21 cellular contexts compared by ENCODE assay signal in the genomic region with DNA sequence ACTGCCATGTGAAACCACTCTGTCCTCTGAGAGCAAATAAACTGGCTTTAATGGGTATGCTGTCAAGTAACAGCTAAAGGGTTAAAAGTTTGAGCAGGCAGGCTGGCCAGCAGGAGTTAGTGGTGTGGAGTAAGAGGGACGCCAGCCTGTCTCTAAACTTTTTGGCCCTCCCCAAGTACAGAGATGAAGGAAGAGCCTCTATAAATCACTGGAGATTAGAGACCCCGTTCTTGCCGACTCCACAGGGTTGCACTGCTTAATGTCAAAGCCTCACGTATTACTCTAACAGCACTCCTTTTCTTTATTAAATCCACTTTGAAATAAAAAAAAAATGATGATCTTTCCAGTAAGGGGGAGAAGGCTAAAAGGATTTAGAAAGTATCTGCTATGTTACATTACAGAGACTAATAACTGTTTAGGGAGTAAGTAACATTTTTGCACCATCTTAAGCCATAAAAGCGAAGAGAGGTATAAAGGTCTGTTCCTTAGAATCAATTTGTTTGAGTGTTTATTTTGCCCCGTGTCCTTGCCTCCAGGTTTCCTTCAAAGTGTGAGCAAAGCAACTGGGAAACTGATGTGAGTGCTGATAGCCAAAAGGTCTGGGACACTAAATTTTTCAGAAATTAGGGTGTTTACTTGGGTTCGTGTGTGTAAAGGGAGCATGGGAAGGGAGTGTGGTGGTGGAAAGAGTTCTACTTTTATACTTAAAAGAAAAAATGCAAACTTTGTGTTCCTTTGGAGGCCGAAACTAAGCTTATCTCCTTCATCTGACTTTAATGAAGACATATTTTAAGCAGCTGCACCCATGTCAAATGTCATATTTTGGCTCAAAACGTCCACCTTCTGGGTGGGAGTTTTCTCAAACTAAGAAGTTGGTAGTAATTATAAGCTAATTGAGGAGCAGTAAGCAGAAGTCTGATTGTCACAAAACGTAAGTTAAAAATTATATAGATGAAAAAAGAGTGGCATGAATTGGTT.
DNase-seq lines count a peak whose midpoint lies in the region; ATAC-seq and TF ChIP-seq lines count a peak whose summit lies in the region.
"Had no signal": no experiment of that assay in that cellular context is flagged by ENCODE, and none has a peak within 500 bp of the region (broad histone marks: within the 10 kb centered on the region; RNA-seq: fewer than 3 reads in every experiment).

No MANE protein-coding gene starts in this region.

- ATAC-seq in Panc1, result no peak
- ATAC-seq in gastroesophageal sphincter, result no peak
- no peak for ATAC-seq in stimulated activated memory B cell treated with anti-CD40 and anti-IgM and Interleukin-4, amounts not matched to agents 10 μg/mL and 1 μg/mL and 100 μg/mL, for 72 hours

- H3K4me2 ChIP-seq in skeletal muscle satellite cell (ENCODE audit: low read length), result no peak overlapping the region
- H3K4me2 ChIP-seq: KMS-11 had no signal

- TF ChIP-seq EP300 in gastroesophageal sphincter (IDR thresholded peaks at IDR 0.05), result no peak

- POLR2A ChIA-PET in HEK293 (lab: Yijun Ruan, JAX), result interaction anchor here (0.9 kb wide), 1 partner anchor 208 kb away, joined by 3 read pairs; no protein-coding TSS in a partner anchor
- POLR2A ChIA-PET in Panc1 (lab: Charles Lee), result interaction anchor here (0.6 to 0.7 kb wide), 2 partner anchors 32 to 34 kb away, joined by 3 read pairs; no protein-coding TSS in a partner anchor

- H3K27me3 Mint-ChIP-seq in stimulated activated memory B cell treated with anti-CD40 and anti-IgM and Interleukin-4, amounts not matched to agents 10 μg/mL and 1 μg/mL and 100 μg/mL, for 72 hours, result no peaks in the 10 kb centered on the region
- H3K27me3 Mint-ChIP-seq: activated B cell treated with CpG ODN at 0.5 μM for 24 hours had no signal

- TF ChIP-seq CTCF in HEK293 (tag by site-specific recombination; IDR thresholded peaks at IDR 0.05) (no peak), Panc1 (IDR thresholded peaks at IDR 0.05) (no peak), gastroesophageal sphincter (IDR thresholded peaks at IDR 0.05) (no peak)

- H3K4me1 Mint-ChIP-seq in stimulated activated memory B cell treated with anti-CD40 and anti-IgM and Interleukin-4, amounts not matched to agents 10 μg/mL and 1 μg/mL and 100 μg/mL, for 72 hours, result no peaks in the 10 kb centered on the region
- H3K4me1 Mint-ChIP-seq: activated B cell treated with CpG ODN at 0.5 μM for 24 hours had no signal

- in situ Hi-C loops in Panc1 (cut with HindIII; ENCODE audit: low pct_unique_long_range_greater_than_20kb, low sequenced_read_pairs), result no loop called here

- peak overlapping the region; percentile 19; the same call in 1 of the 2 replicates for H3K27ac ChIP-seq in HEK293 (ENCODE audit: extremely low read depth, low read depth, low read length)
- H3K27ac ChIP-seq in Panc1 (ENCODE audit: low read length), result peak overlapping the region; percentile 34; the same call in 1 of the 2 replicates
- H3K27ac ChIP-seq in gastroesophageal sphincter, result peak overlapping the region in 3 of 4 donors; percentile 47 to 69 (median 56)
- H3K27ac ChIP-seq: brain microvascular endothelial cell, esophagus squamous epithelium, KMS-11, SJSA1 had no signal

- H3K4me1 ChIP-seq in HEK293 (ENCODE audit: control insufficient read depth, insufficient read depth, low read length), result peaks cover 27% of the 10 kb centered on the region
- H3K4me1 ChIP-seq in Panc1 (ENCODE audit: control insufficient read depth, insufficient read depth, low read length), result peaks cover 26% of the 10 kb centered on the region
- H3K4me1 ChIP-seq in gastroesophageal sphincter, result peaks cover 4 to 76% (median 22%) of the 10 kb centered on the region in 3 donors
- peaks cover 37% of the 10 kb centered on the region for H3K4me1 ChIP-seq in skeletal muscle satellite cell (ENCODE audit: control insufficient read depth, insufficient read depth, low read length)

- CTCF ChIA-PET in HEK293 (lab: Yijun Ruan, JAX), result interaction anchor here (0.7 to 1.7 kb wide), 3 partner anchors 9 to 145 kb away, joined by 5 to 8 read pairs (median 5); no protein-coding TSS in a partner anchor
- CTCF ChIA-PET in Panc1 (lab: Charles Lee), result interaction anchor here (0.6 kb wide), 1 partner anchor 100 kb away, joined by 4 read pairs; no protein-coding TSS in a partner anchor

- intact Hi-C loops in Panc1 (cut with micrococcal nuclease; ENCODE audit: unreplicated experiment), result no loop called here

- no peak overlapping the region for H3K4me3 ChIP-seq in HEK293 (ENCODE audit: low read depth, low read length)
- no peak overlapping the region for H3K4me3 ChIP-seq in Panc1 (ENCODE audit: low read depth in 2 of 2, low read length in 2 of 2)
- no peak overlapping the region for H3K4me3 ChIP-seq in gastroesophageal sphincter
- H3K4me3 ChIP-seq in skeletal muscle satellite cell (ENCODE audit: low read length), result no peak overlapping the region
- H3K4me3 ChIP-seq: esophagus squamous epithelium, HAP-1, SJSA1 had no signal

- no TSS peak for BruUV-seq in Panc1 (replicated peaks; lab: Mats Ljungman, UMichigan)

- TF ChIP-seq POLR2A in gastroesophageal sphincter (IDR thresholded peaks at IDR 0.05), result no peak

- no peaks in the 10 kb centered on the region for H3K9me3 Mint-ChIP-seq in stimulated activated memory B cell treated with anti-CD40 and anti-IgM and Interleukin-4, amounts not matched to agents 10 μg/mL and 1 μg/mL and 100 μg/mL, for 72 hours
- H3K9me3 Mint-ChIP-seq: activated B cell treated with CpG ODN at 0.5 μM for 24 hours had no signal

- no peaks in the 10 kb centered on the region for H3K9me3 ChIP-seq in HEK293 (ENCODE audit: control insufficient read depth, insufficient read depth, low read depth, low read length)
- H3K9me3 ChIP-seq in Panc1 (ENCODE audit: control insufficient read depth, insufficient read depth, low read depth, low read length), result no peaks in the 10 kb centered on the region
- H3K9me3 ChIP-seq in gastroesophageal sphincter, result no peaks in the 10 kb centered on the region
- H3K9me3 ChIP-seq in skeletal muscle satellite cell (replicated peaks; ENCODE audit: low read length), result no peaks in the 10 kb centered on the region
- H3K9me3 ChIP-seq: esophagus squamous epithelium, HAP-1 had no signal

- peaks cover 1% of the 10 kb centered on the region for H3K36me3 Mint-ChIP-seq in stimulated activated memory B cell treated with anti-CD40 and anti-IgM and Interleukin-4, amounts not matched to agents 10 μg/mL and 1 μg/mL and 100 μg/mL, for 72 hours

- no peak for DNase-seq in Panc1 (ENCODE audit: low read depth, low spot score)
- no peak for DNase-seq in SHP77 treated with DMSO at 0.1 percent for 48 hours (lab: John Stamatoyannopoulos, UW)
- DNase-seq in COR-L47 (lab: John Stamatoyannopoulos, UW), result no peak
- DNase-seq in DMS79 (lab: John Stamatoyannopoulos, UW), result no peak
- DNase-seq: activated B cell treated with CpG ODN at 0.5 μM for 24 hours; activated CD4-positive, alpha-beta T cell treated with anti-CD3 and anti-CD28 coated beads, Interleukin-2, amount 50 U/mL, for 4 hours; activated effector memory CD4-positive, alpha-beta T cell treated with Interleukin-2 at 50 U/mL for 16 hours; brain microvascular endothelial cell; C1 segment of cervical spinal cord; effector memory CD4-positive, alpha-beta T cell; esophagus squamous epithelium; kidney glomerular epithelial cell; NCI-H1694 treated with DMSO at 0.1 percent for 48 hours; NCI-H774 had no signal

- WGBS in gastroesophageal sphincter (ENCODE audit: low coverage in 1 of 2), 2 donors, result 33 to 47% methylated on average over 10 of the region's 10 CpGs

- no peak overlapping the region for H3K4me3 Mint-ChIP-seq in stimulated activated memory B cell treated with anti-CD40 and anti-IgM and Interleukin-4, amounts not matched to agents 10 μg/mL and 1 μg/mL and 100 μg/mL, for 72 hours
- H3K4me3 Mint-ChIP-seq: activated B cell treated with CpG ODN at 0.5 μM for 24 hours had no signal

- H3K27ac Mint-ChIP-seq in stimulated activated memory B cell treated with anti-CD40 and anti-IgM and Interleukin-4, amounts not matched to agents 10 μg/mL and 1 μg/mL and 100 μg/mL, for 72 hours, result no peak overlapping the region
- H3K27ac Mint-ChIP-seq: activated B cell treated with CpG ODN at 0.5 μM for 24 hours had no signal

- H3K36me3 ChIP-seq in HEK293 (ENCODE audit: control insufficient read depth in 2 of 2, insufficient read depth in 1 of 2, low read length in 2 of 2) (no peaks in the 10 kb centered on the region), Panc1 (ENCODE audit: control insufficient read depth, insufficient read depth, low read length) (no peaks in the 10 kb centered on the region), gastroesophageal sphincter (no peaks in the 10 kb centered on the region), skeletal muscle satellite cell (ENCODE audit: insufficient read depth, low read length) (no peaks in the 10 kb centered on the region)
- H3K36me3 ChIP-seq: brain microvascular endothelial cell, esophagus squamous epithelium, HAP-1, SJSA1 had no signal

- H3K9ac ChIP-seq in skeletal muscle satellite cell (ENCODE audit: low read depth, low read length), result peak overlapping the region; percentile 6
- H3K9ac ChIP-seq: KMS-11 had no signal

- H3K27me3 ChIP-seq in Panc1 (ENCODE audit: control insufficient read depth, insufficient read depth, low read length) (no peaks in the 10 kb centered on the region), gastroesophageal sphincter (no peaks in the 10 kb centered on the region), skeletal muscle satellite cell (ENCODE audit: control insufficient read depth, insufficient read depth, low read length) (no peaks in the 10 kb centered on the region)
- H3K27me3 ChIP-seq: brain microvascular endothelial cell, esophagus squamous epithelium, SJSA1 had no signal

TF ChIP-seq in HEK293, 187 proteins besides CTCF, POLR2A, EP300 and RAD21 (continues in another document):
- peak; percentile 74; the same call in 1 of the 2 replicates for TF ChIP-seq ZNF341 (tag by site-specific recombination; IDR thresholded peaks at IDR 0.05; ENCODE audit: low read depth)
- 0 out of 2 replicates have a peak, but pooled peaks have one; percentile 12 for TF ChIP-seq ZBTB8A (tag by site-specific recombination; IDR thresholded peaks at IDR 0.05)
- peak; percentile 91 for TF ChIP-seq ZBTB48 (tag by site-specific recombination; IDR thresholded peaks at IDR 0.05)
- TF ChIP-seq, protein P1, sequence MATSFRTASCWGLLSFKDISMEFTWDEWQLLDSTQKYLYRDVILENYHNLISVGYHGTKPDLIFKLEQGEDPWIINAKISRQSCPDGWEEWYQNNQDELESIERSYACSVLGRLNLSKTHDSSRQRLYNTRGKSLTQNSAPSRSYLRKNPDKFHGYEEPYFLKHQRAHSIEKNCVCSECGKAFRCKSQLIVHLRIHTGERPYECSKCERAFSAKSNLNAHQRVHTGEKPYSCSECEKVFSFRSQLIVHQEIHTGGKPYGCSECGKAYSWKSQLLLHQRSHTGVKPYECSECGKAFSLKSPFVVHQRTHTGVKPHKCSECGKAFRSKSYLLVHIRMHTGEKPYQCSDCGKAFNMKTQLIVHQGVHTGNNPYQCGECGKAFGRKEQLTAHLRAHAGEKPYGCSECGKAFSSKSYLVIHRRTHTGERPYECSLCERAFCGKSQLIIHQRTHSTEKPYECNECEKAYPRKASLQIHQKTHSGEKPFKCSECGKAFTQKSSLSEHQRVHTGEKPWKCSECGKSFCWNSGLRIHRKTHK (tag by site-specific recombination; IDR thresholded peaks at IDR 0.05), result no peak
- 0 out of 2 replicates have a peak, but pooled peaks have one; percentile 26 for TF ChIP-seq TRIM28 (IDR thresholded peaks at IDR 0.05; ENCODE audit: borderline replicate concordance, low read length)
